Comparison of ENCODE assay signal across 29 cellular contexts in the genomic region with DNA sequence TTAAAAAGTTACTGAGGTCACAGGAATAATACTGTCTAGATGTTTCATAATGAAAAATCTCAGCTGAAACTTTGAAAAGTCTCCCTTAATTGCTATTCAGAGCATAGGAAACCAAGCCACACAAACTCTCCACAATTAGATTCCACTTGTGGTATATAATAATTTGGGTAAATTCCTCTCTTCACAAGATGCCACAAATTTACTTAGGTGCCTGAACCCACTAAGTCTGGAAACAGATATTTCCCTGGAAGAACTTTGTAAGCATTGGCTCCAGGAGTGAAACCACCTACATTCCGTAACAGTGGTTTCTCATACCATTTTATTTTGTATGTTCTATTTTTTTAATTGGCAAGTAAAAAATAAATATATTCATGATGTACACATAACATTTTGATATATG.
"Had no signal": no experiment of that assay in that cellular context is flagged by ENCODE, and none has a peak within 500 bp of the region (broad histone marks: within the 10 kb centered on the region; RNA-seq: fewer than 3 reads in every experiment).

No MANE protein-coding gene starts in this region.

- H3K27me3 ChIP-seq: neural progenitor cell, ovary, right lobe of liver, sigmoid colon, suprapubic skin, testis, tibial artery, transverse colon, upper lobe of right lung, uterus had no signal

- H3K9ac ChIP-seq: neural progenitor cell, parathyroid adenoma had no signal

- H3K27ac Mint-ChIP-seq: natural killer cell; nephron; neural progenitor cell; progenitor cell of endocrine pancreas; stimulated activated effector memory CD8-positive, alpha-beta T cell treated with anti-CD3 and anti-CD28 coated beads, Interleukin-12 subunit alpha, Interleukin-12 subunit beta, amount 100 ng/mL, for 72 hours; stimulated activated naive B cell treated with anti-CD40 and anti-IgM and Interleukin-4, amounts not matched to agents 10 μg/mL and 1 μg/mL and 100 μg/mL, for 72 hours; stimulated activated naive CD8-positive, alpha-beta T cell treated with anti-CD3 and anti-CD28 coated beads, Interleukin-15, amount 100 ng/mL, for 72 hours; type B pancreatic cell had no signal

- H2AFZ ChIP-seq: neural progenitor cell, parathyroid adenoma had no signal

- FAIRE-seq: small intestine had no signal

- H3K27me3 Mint-ChIP-seq: progenitor cell of endocrine pancreas; stimulated activated naive B cell treated with anti-CD40 and anti-IgM and Interleukin-4, amounts not matched to agents 10 μg/mL and 1 μg/mL and 100 μg/mL, for 72 hours; stimulated activated naive CD8-positive, alpha-beta T cell treated with anti-CD3 and anti-CD28 coated beads, Interleukin-15, amount 100 ng/mL, for 72 hours; type B pancreatic cell had no signal

- H3K9me3 ChIP-seq: ovary, sigmoid colon, testis, upper lobe of right lung, uterus had no signal

- H3K4me3 Mint-ChIP-seq: natural killer cell; nephron; neural progenitor cell; stimulated activated effector memory CD8-positive, alpha-beta T cell treated with anti-CD3 and anti-CD28 coated beads, Interleukin-12 subunit alpha, Interleukin-12 subunit beta, amount 100 ng/mL, for 72 hours; stimulated activated naive B cell treated with anti-CD40 and anti-IgM and Interleukin-4, amounts not matched to agents 10 μg/mL and 1 μg/mL and 100 μg/mL, for 72 hours; stimulated activated naive CD8-positive, alpha-beta T cell treated with anti-CD3 and anti-CD28 coated beads, Interleukin-15, amount 100 ng/mL, for 72 hours; type B pancreatic cell had no signal

- H3K27ac ChIP-seq: neural progenitor cell, ovary, parathyroid adenoma, psoas muscle, right lobe of liver, sigmoid colon, suprapubic skin, testis, tibial artery, transverse colon, upper lobe of right lung, uterus had no signal

- H3K9me3 Mint-ChIP-seq: type B pancreatic cell had no signal

- H3K4me2 ChIP-seq: neural progenitor cell had no signal

- H3K4me1 Mint-ChIP-seq: natural killer cell; neural progenitor cell; stimulated activated effector memory CD8-positive, alpha-beta T cell treated with anti-CD3 and anti-CD28 coated beads, Interleukin-12 subunit alpha, Interleukin-12 subunit beta, amount 100 ng/mL, for 72 hours; stimulated activated naive B cell treated with anti-CD40 and anti-IgM and Interleukin-4, amounts not matched to agents 10 μg/mL and 1 μg/mL and 100 μg/mL, for 72 hours; stimulated activated naive CD8-positive, alpha-beta T cell treated with anti-CD3 and anti-CD28 coated beads, Interleukin-15, amount 100 ng/mL, for 72 hours had no signal

- H3K36me3 ChIP-seq: neural progenitor cell, ovary, right lobe of liver, sigmoid colon, suprapubic skin, tibial artery, transverse colon, upper lobe of right lung, uterus had no signal

- H3K79me2 ChIP-seq: parathyroid adenoma had no signal

- H3K4me3 ChIP-seq: neural progenitor cell, ovary, psoas muscle, right lobe of liver, sigmoid colon, suprapubic skin, testis, tibial artery, transverse colon, upper lobe of right lung, uterus had no signal

- ATAC-seq: natural killer cell; psoas muscle; right cardiac atrium; right lobe of liver; stimulated activated effector memory CD8-positive, alpha-beta T cell treated with anti-CD3 and anti-CD28 coated beads, Interleukin-12 subunit alpha, Interleukin-12 subunit beta, amount 100 ng/mL, for 72 hours; stimulated activated naive B cell treated with anti-CD40 and anti-IgM and Interleukin-4, amounts not matched to agents 10 μg/mL and 1 μg/mL and 100 μg/mL, for 72 hours; stimulated activated naive CD8-positive, alpha-beta T cell treated with anti-CD3 and anti-CD28 coated beads, Interleukin-15, amount 100 ng/mL, for 72 hours; stimulated activated naive CD8-positive, alpha-beta T cell treated with anti-CD3 and anti-CD28 coated beads, Interleukin-15, Interleukin-2, amounts not matched to agents 100 U/mL and 50 U/mL, for 24 hours; upper lobe of right lung had no signal

- DNase-seq: natural killer cell; occipital lobe; ovary; posterior cingulate gyrus; psoas muscle; right cardiac atrium; right lobe of liver; sigmoid colon; small intestine; stimulated activated CD4-positive, alpha-beta T cell treated with anti-CD3 and anti-CD28 coated beads, Interleukin-15, amount 100 ng/mL, for 24 hours; stimulated activated CD4-positive, alpha-beta T cell treated with anti-CD3 and anti-CD28 coated beads, Interleukin-2, amount 100 ng/mL, for 24 hours; stimulated activated CD4-positive, alpha-beta T cell treated with anti-CD3 and anti-CD28 coated beads, Interleukin-2, amount 100 ng/mL, for 48 hours; stimulated activated CD4-positive, alpha-beta T cell treated with anti-CD3 and anti-CD28 coated beads, Interleukin-4, amount 100 ng/mL, for 24 hours; stimulated activated naive B cell treated with anti-CD40 and anti-IgM and Interleukin-4, amounts not matched to agents 10 μg/mL and 1 μg/mL and 100 μg/mL, for 72 hours; stimulated activated naive CD8-positive, alpha-beta T cell treated with anti-CD3 and anti-CD28 coated beads, Interleukin-15, amount 100 ng/mL, for 72 hours; stimulated activated naive CD8-positive, alpha-beta T cell treated with anti-CD3 and anti-CD28 coated beads, Interleukin-15, Interleukin-2, amounts not matched to agents 100 U/mL and 50 U/mL, for 24 hours; substantia nigra; testis; tibial artery; transverse colon; upper lobe of right lung; uterus had no signal

- H3K36me3 Mint-ChIP-seq: natural killer cell; neural progenitor cell; stimulated activated effector memory CD8-positive, alpha-beta T cell treated with anti-CD3 and anti-CD28 coated beads, Interleukin-12 subunit alpha, Interleukin-12 subunit beta, amount 100 ng/mL, for 72 hours; stimulated activated naive B cell treated with anti-CD40 and anti-IgM and Interleukin-4, amounts not matched to agents 10 μg/mL and 1 μg/mL and 100 μg/mL, for 72 hours had no signal

- H3K4me1 ChIP-seq: neural progenitor cell, parathyroid adenoma, psoas muscle, right lobe of liver, sigmoid colon, suprapubic skin, testis, tibial artery, transverse colon, upper lobe of right lung, uterus had no signal
